8 cellular contexts compared by ENCODE assay signal in the genomic region with DNA sequence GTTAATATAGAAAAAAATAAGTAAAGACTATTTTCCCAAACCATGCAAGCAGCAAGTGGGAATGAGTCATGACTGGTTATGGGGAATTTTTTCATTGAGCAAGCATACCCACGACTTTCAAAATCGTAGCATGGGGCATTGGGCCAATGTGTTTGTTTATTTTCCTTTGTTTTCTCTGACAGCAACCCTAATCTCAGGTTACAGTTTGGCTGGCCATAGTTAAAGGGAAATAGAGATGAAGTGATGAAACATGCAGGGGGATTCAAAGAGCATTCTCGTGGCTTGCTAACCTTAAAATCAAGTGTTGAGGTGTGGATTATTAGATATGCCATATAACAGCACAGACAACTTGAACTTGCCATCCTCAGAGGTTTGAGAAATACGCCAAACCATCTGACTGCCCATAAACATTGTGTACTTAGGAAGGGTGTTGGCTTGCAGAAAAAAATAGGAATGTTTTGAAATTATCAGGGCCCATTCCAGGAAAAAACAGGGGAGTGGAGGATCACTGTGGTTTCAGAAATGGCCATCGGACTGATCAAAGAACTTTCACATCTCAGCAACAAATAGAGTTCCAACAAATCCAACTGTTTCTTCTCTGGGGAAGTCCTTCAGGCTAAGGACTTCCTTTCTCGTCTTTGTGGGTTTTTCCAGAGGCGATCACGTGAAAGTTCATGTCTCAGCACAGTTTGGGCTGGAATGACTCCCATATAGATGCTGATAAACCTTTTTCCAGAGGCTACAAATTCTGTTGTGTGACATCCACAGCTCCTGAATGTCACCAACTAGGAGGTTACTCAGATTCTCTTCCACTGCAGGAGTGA.
DNase-seq lines count a peak whose midpoint lies in the region; ATAC-seq and TF ChIP-seq lines count a peak whose summit lies in the region.

No MANE protein-coding gene starts in this region.

- H3K4me3 ChIP-seq in NB4 (ENCODE audit: low read depth, low read length) (no peak overlapping the region), breast epithelium (no peak overlapping the region), mucosa of descending colon (no peak overlapping the region), WERI-Rb-1 (ENCODE audit: low read depth, low read length) (no peak overlapping the region)

- DNase-seq in AG20443 (ENCODE audit: low spot score), result peak; percentile 85
- peak; percentile 18 for DNase-seq in NB4 (ENCODE audit: low read depth)
- DNase-seq in breast epithelium (ENCODE audit: low spot score in 2 of 2), result peak in 1 of 2 donors; percentile 40
- DNase-seq in mucosa of descending colon, result peak in 1 of 3 donors; percentile 41
- DNase-seq in NCI-H187 (lab: John Stamatoyannopoulos, UW), result no peak
- DNase-seq in WERI-Rb-1, result no peak
- DNase-seq in NOMO-1 (lab: John Stamatoyannopoulos, UW; ENCODE audit: unreplicated experiment in 2 of 2), result no peak

- intact Hi-C loops in breast epithelium (cut with DNase I; ENCODE audit: low total_unique reads), result no loop called here
- intact Hi-C loops in mucosa of descending colon (cut with DNase I, micrococcal nuclease), result no loop called here

- TF ChIP-seq CTCF in NB4 (IDR thresholded peaks at IDR 0.05; ENCODE audit: low read depth, low read length) (no peak), breast epithelium (IDR thresholded peaks at IDR 0.05) (no peak), mucosa of descending colon (IDR thresholded peaks at IDR 0.05) (no peak), WERI-Rb-1 (IDR thresholded peaks at IDR 0.05; ENCODE audit: low read depth, low read length) (no peak)

- H3K4me1 ChIP-seq in breast epithelium, result no peaks in the 10 kb centered on the region
- H3K4me1 ChIP-seq in mucosa of descending colon (ENCODE audit: low read depth), result no peaks in the 10 kb centered on the region

- peak overlapping the region; percentile 49 to 77 for H3K27ac ChIP-seq in breast epithelium
- no peak overlapping the region for H3K27ac ChIP-seq in WERI-Rb-1

- H3K27me3 ChIP-seq in breast epithelium (no peaks in the 10 kb centered on the region), WERI-Rb-1 (ENCODE audit: insufficient read depth, low read depth, severe bottlenecking) (no peaks in the 10 kb centered on the region)

- H3K36me3 ChIP-seq in breast epithelium (no peaks in the 10 kb centered on the region), mucosa of descending colon (ENCODE audit: low read depth) (no peaks in the 10 kb centered on the region), WERI-Rb-1 (no peaks in the 10 kb centered on the region)

- ATAC-seq in mucosa of descending colon, result peak; percentile 46
- no peak for ATAC-seq in HG03280 (IDR thresholded peaks at IDR 0.05; ENCODE audit: unreplicated experiment)

- no peaks in the 10 kb centered on the region for H3K9me3 ChIP-seq in breast epithelium
- H3K9me3 ChIP-seq in mucosa of descending colon, result no peaks in the 10 kb centered on the region
- H3K9me3 ChIP-seq in WERI-Rb-1 (ENCODE audit: severe bottlenecking), result no peaks in the 10 kb centered on the region

- TF ChIP-seq POLR2A in NB4 (IDR thresholded peaks at IDR 0.05; ENCODE audit: extremely low read depth, insufficient read length), result no peak
- TF ChIP-seq POLR2A in breast epithelium (IDR thresholded peaks at IDR 0.05), result no peak

Comparison
In these comparisons a context has a peak if more than half of its experiments do, and no peak if none do; other contexts are left out.
1. DNase-seq: peak in AG20443 (single experiment) and NB4 (single experiment); none in NCI-H187 (0 of 2), WERI-Rb-1 (single experiment) and NOMO-1 (0 of 2).